ENCODE assay signal across 12 cellular contexts in the genomic region with DNA sequence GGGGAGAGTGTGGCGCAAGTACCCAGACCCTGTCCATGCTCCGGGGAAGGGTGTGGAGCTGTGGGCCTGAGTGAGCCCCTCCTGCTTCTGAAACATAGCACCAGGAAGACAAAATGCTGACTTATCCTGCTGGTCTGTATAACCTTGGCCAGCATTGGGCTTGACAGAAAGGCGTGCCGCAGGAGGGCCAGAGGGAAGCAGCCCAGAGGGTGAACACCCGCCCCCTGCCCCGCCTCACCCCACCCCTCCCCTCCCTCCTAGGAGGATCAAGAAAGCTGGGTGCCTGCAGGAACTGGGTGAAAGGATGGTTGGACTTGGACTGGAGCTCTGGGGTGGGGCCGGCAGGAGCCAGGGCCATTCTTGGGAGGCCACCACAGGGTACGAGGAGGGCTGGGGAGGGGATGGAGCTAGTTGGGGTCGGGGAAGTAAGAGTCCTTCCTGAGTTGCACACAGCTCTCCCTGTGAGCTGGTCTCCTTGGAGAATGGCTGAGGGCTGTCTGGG. TPM values are rescaled to one million over a fixed set of nuclear protein-coding genes. Genes with fewer than 3 reads are reported as not detected.
DNase-seq lines count a peak whose midpoint lies in the region; ATAC-seq and TF ChIP-seq lines count a peak whose summit lies in the region.
"Had no signal": no experiment of that assay in that cellular context is flagged by ENCODE, and none has a peak within 500 bp of the region (broad histone marks: within the 10 kb centered on the region; RNA-seq: fewer than 3 reads in every experiment).

No MANE protein-coding gene starts in this region.

- no peak overlapping the region; the same call in 1 of the 2 replicates for H3K4me3 ChIP-seq in PC-9
- no peak overlapping the region for H3K4me3 ChIP-seq in fibroblast of the aortic adventitia (ENCODE audit: low read depth, low read length)
- peak overlapping the region; percentile 8 for H3K4me3 ChIP-seq in ovary

- POLR2A ChIA-PET in PC-9 (lab: Charles Lee; ENCODE audit: unreplicated experiment) = interaction anchor here (0.5 to 1.1 kb wide), 7 partner anchors 16 to 545 kb away, joined by 3 to 13 read pairs (median 6); no protein-coding TSS in a partner anchor

- no peak for TF ChIP-seq EP300 in ovary (IDR thresholded peaks at IDR 0.05)

- H3K4me2 ChIP-seq in PC-9 = peak overlapping the region; percentile 74

- no peak for TF ChIP-seq POLR2A in ovary (IDR thresholded peaks at IDR 0.05)

- peak overlapping the region; percentile 57 for H3K27ac ChIP-seq in PC-9
- H3K27ac ChIP-seq in ovary = peak overlapping the region in 1 of 2 donors; percentile 39

- no peaks in the 10 kb centered on the region for H4K20me1 ChIP-seq in PC-9 (ENCODE audit: insufficient read depth)

- intact Hi-C loops in PC-9 (cut with micrococcal nuclease; ENCODE audit: unreplicated experiment) = loop anchor here (1.0 to 10.0 kb wide), 3 partner anchors 20 to 277 kb away; no protein-coding TSS in a partner anchor
- intact Hi-C loops in ovary (cut with DNase I) = no loop called here

- BruUV-seq in PC-9 (replicated peaks; lab: Mats Ljungman, UMichigan) = no TSS peak

- H3F3A ChIP-seq in PC-9 (ENCODE audit: insufficient read depth, low read depth) = peaks cover 33% of the 10 kb centered on the region

- ATAC-seq in GM19324 (IDR thresholded peaks at IDR 0.05; ENCODE audit: low FRiP score, unreplicated experiment) = no peak
- ATAC-seq: T-helper 17 cell had no signal

- H3K36me3 ChIP-seq in PC-9 (ENCODE audit: low read depth) (peaks cover 22% of the 10 kb centered on the region), ovary (no peaks in the 10 kb centered on the region)

- H3K27me3 ChIP-seq in PC-9 (ENCODE audit: insufficient read depth, low read depth) = no peaks in the 10 kb centered on the region
- H3K27me3 ChIP-seq in ovary = no peaks in the 10 kb centered on the region

- H3K9me2 ChIP-seq in PC-9 (ENCODE audit: insufficient read depth) = no peaks in the 10 kb centered on the region

- CTCF ChIA-PET in PC-9 (lab: Charles Lee) = interaction anchor here (0.6 to 1.0 kb wide), 9 partner anchors 16 to 353 kb away, joined by 3 to 12 read pairs (median 6); no protein-coding TSS in a partner anchor

- TF ChIP-seq CTCF in PC-9 (conservative IDR thresholded peaks at IDR 0.05) (no peak), fibroblast of the aortic adventitia (IDR thresholded peaks at IDR 0.05; ENCODE audit: insufficient read depth, low read length) (no peak), ovary (IDR thresholded peaks at IDR 0.05) (no peak)

- peaks cover 56% of the 10 kb centered on the region for H3K79me2 ChIP-seq in PC-9 (ENCODE audit: low read depth)

- H3K4me1 ChIP-seq in PC-9 (replicated peaks; ENCODE audit: insufficient read depth) (peaks cover 49% of the 10 kb centered on the region), ovary (ENCODE audit: insufficient read depth) (peaks cover 16% of the 10 kb centered on the region)

- DNase-seq in GM03348 (ENCODE audit: low spot score) = peak; percentile 64
- peak; percentile 89 to 94 for DNase-seq in PC-9
- DNase-seq in fibroblast of the aortic adventitia (ENCODE audit: low read depth) = peak; percentile 42
- peak; percentile 46 to 67 (median 60) for DNase-seq in ovary
- DNase-seq in RPMI8226 = no peak
- DNase-seq in NCI-H524 treated with DMSO at 0.1 percent for 48 hours (lab: John Stamatoyannopoulos, UW) = no peak
- DNase-seq in MV-4-11 (lab: John Stamatoyannopoulos, UW) = no peak
- DNase-seq: CD4-positive, alpha-beta T cell; cerebellar nuclear complex; GOT3; T-helper 17 cell had no signal

- H3K9me3 ChIP-seq in PC-9 (ENCODE audit: insufficient read depth, low read depth) (no peaks in the 10 kb centered on the region), ovary (no peaks in the 10 kb centered on the region)

- WGBS in ovary, 3 donors = 41 to 50% (median 47%) methylated on average over 9 of the region's 9 CpGs

- no peak overlapping the region for H2AFZ ChIP-seq in PC-9

RNA-seq across cellular contexts. Expression of a gene that starts 27.1 kb away (rescaled TPM):
- total RNA-seq in PC-9 (2021) (359 and 439 TPM in 2 replicates), fibroblast of the aortic adventitia (ENCODE audit: low replicate concordance) (18.2 and 23.6 TPM in 2 replicates), ovary (100 to 1,000 TPM in 3 of 7 donors, 10 to 100 TPM in 4; 26.3 to 165 (median 95.5) TPM)
- polyA plus RNA-seq in ovary = 10 to 100 TPM; 24.4 to 35.4 TPM

Comparison
In these comparisons a context has a peak if more than half of its experiments do, and no peak if none do; other contexts are left out.
1. DNase-seq: peak in GM03348 (single experiment), PC-9 (2 of 2), fibroblast of the aortic adventitia (single experiment) and ovary (5 of 5); none in RPMI8226 (single experiment), NCI-H524 treated with DMSO at 0.1 percent for 48 hours (single experiment) and MV-4-11 (single experiment).